ENCODE assay signal across 36 cellular contexts in genomic region chr16:24132797-24133155, GRCh38.
"Had no signal": no experiment of that assay in that cellular context is flagged by ENCODE, and none has a peak within 500 bp of the region (broad histone marks: within the 10 kb centered on the region; RNA-seq: fewer than 3 reads in every experiment).

No MANE protein-coding gene starts in this region.

- H3K4me1 Mint-ChIP-seq: activated B cell treated with CpG ODN at 0.5 μM for 24 hours; activated naive CD4-positive, alpha-beta T cell treated with anti-CD3 and anti-CD28 coated beads, Interleukin-2, amount 10 ng/mL, durations not matched to agents 7 days and 5 days had no signal

- H3K36me3 ChIP-seq: ascending aorta, cardiac muscle cell had no signal

- H3K4me3 ChIP-seq: ascending aorta, cardiac muscle cell had no signal

- H3K4me1 ChIP-seq: ascending aorta had no signal

- H3K27ac Mint-ChIP-seq: activated B cell treated with CpG ODN at 0.5 μM for 24 hours; activated CD4-positive, alpha-beta memory T cell treated with anti-CD3 and anti-CD28 coated beads for 36 hours; activated CD8-positive, alpha-beta T cell treated with anti-CD3 and anti-CD28 coated beads for 36 hours; activated naive CD4-positive, alpha-beta T cell treated with anti-CD3 and anti-CD28 coated beads, Interleukin-2, amount 10 ng/mL, durations not matched to agents 7 days and 5 days; activated naive CD4-positive, alpha-beta T cell treated with anti-CD3 and anti-CD28 coated beads, Interleukin-2, amount 50 U/mL, for 24 hours; activated naive CD8-positive, alpha-beta T cell; activated naive CD8-positive, alpha-beta T cell treated with anti-CD3 and anti-CD28 coated beads, Interleukin-2, amount 10 ng/mL, durations not matched to agents 7 days and 5 days; activated T-cell treated with anti-CD3 and anti-CD28 coated beads, Interleukin-2, amount 50 U/mL, for 72 hours; activated T-helper 1 cell treated with anti-CD3 and anti-CD28 coated beads, Interleukin-12 subunit alpha, Interleukin-12 subunit beta, Interleukin-2, Interleukin-4 antibody, amounts not matched to agents 30 ng/mL and 10 ng/mL and 1 ng/mL, durations not matched to agents 14 hours and 24 hours and 36 hours; brain; T-helper 1 cell treated with Interleukin-12 subunit alpha and Interleukin-12 subunit beta and Interleukin-4 antibody, amounts not matched to agents 30 μg/mL and 1 μg/mL, for 36 hours; T-helper 2 cell treated with Interferon-gamma antibody and Interleukin-4, amounts not matched to agents 5 μg/mL and 100 μg/mL, for 36 hours had no signal

- H3K36me3 Mint-ChIP-seq: brain had no signal

- H3K27me3 ChIP-seq: ascending aorta, cardiac muscle cell had no signal

- H3K9me3 ChIP-seq: ascending aorta had no signal

- H3K4me3 Mint-ChIP-seq: activated B cell treated with CpG ODN at 0.5 μM for 24 hours; activated CD4-positive, alpha-beta memory T cell treated with anti-CD3 and anti-CD28 coated beads for 36 hours; activated CD4-positive, alpha-beta T cell treated with anti-CD3 and anti-CD28 coated beads, Interleukin-2, amount 10 ng/mL, durations not matched to agents 24 days and 14 days; activated CD8-positive, alpha-beta T cell treated with anti-CD3 and anti-CD28 coated beads for 36 hours; activated naive CD4-positive, alpha-beta T cell treated with anti-CD3 and anti-CD28 coated beads, Interleukin-2, amount 10 ng/mL, durations not matched to agents 7 days and 5 days; activated naive CD4-positive, alpha-beta T cell treated with anti-CD3 and anti-CD28 coated beads, Interleukin-2, amount 50 U/mL, for 24 hours; activated naive CD8-positive, alpha-beta T cell; activated naive CD8-positive, alpha-beta T cell treated with anti-CD3 and anti-CD28 coated beads, Interleukin-2, amount 10 ng/mL, durations not matched to agents 7 days and 5 days; activated naive CD8-positive, alpha-beta T cell treated with anti-CD3 and anti-CD28 coated beads, Interleukin-2, amount 50 U/mL, for 24 hours; activated T-cell treated with anti-CD3 and anti-CD28 coated beads, Interleukin-2, amount 50 U/mL, for 4 hours; activated T-cell treated with anti-CD3 and anti-CD28 coated beads, Interleukin-2, amount 50 U/mL, for 72 hours; activated T-helper 1 cell treated with anti-CD3 and anti-CD28 coated beads, Interleukin-12 subunit alpha, Interleukin-12 subunit beta, Interleukin-2, Interleukin-4 antibody, amounts not matched to agents 30 ng/mL and 10 ng/mL and 1 ng/mL, durations not matched to agents 14 hours and 24 hours and 36 hours; activated T-helper 17 cell treated with anti-CD3 and anti-CD28 coated beads, Interleukin-2, amount 50 U/mL, for 72 hours; brain; central memory CD8-positive, alpha-beta T cell; T-helper 1 cell treated with Interleukin-12 subunit alpha and Interleukin-12 subunit beta and Interleukin-4 antibody, amounts not matched to agents 30 μg/mL and 1 μg/mL, for 36 hours; T-helper 2 cell treated with Interferon-gamma antibody and Interleukin-4, amounts not matched to agents 5 μg/mL and 100 μg/mL, for 36 hours had no signal

- H3K9me3 Mint-ChIP-seq: activated B cell treated with CpG ODN at 0.5 μM for 24 hours; activated CD4-positive, alpha-beta memory T cell treated with anti-CD3 and anti-CD28 coated beads for 36 hours; activated CD4-positive, alpha-beta T cell treated with anti-CD3 and anti-CD28 coated beads, Interleukin-2, amount 10 ng/mL, durations not matched to agents 24 days and 14 days; activated CD8-positive, alpha-beta T cell treated with anti-CD3 and anti-CD28 coated beads for 36 hours; activated naive CD4-positive, alpha-beta T cell treated with anti-CD3 and anti-CD28 coated beads, Interleukin-2, amount 10 ng/mL, durations not matched to agents 7 days and 5 days; activated naive CD4-positive, alpha-beta T cell treated with anti-CD3 and anti-CD28 coated beads, Interleukin-2, amount 50 U/mL, for 24 hours; activated naive CD8-positive, alpha-beta T cell treated with anti-CD3 and anti-CD28 coated beads, Interleukin-2, amount 10 ng/mL, durations not matched to agents 7 days and 5 days; activated naive CD8-positive, alpha-beta T cell treated with anti-CD3 and anti-CD28 coated beads, Interleukin-2, amount 50 U/mL, for 24 hours; activated T-cell treated with anti-CD3 and anti-CD28 coated beads, Interleukin-2, amount 50 U/mL, for 4 hours; activated T-cell treated with anti-CD3 and anti-CD28 coated beads, Interleukin-2, amount 50 U/mL, for 72 hours; activated T-helper 1 cell treated with anti-CD3 and anti-CD28 coated beads, Interleukin-12 subunit alpha, Interleukin-12 subunit beta, Interleukin-2, Interleukin-4 antibody, amounts not matched to agents 30 ng/mL and 10 ng/mL and 1 ng/mL, durations not matched to agents 14 hours and 24 hours and 36 hours; activated T-helper 17 cell treated with anti-CD3 and anti-CD28 coated beads, Interleukin-2, amount 50 U/mL, for 72 hours; brain; central memory CD8-positive, alpha-beta T cell; T-helper 1 cell treated with Interleukin-12 subunit alpha and Interleukin-12 subunit beta and Interleukin-4 antibody, amounts not matched to agents 30 μg/mL and 1 μg/mL, for 36 hours; T-helper 2 cell treated with Interferon-gamma antibody and Interleukin-4, amounts not matched to agents 5 μg/mL and 100 μg/mL, for 36 hours had no signal

- H3K27me3 Mint-ChIP-seq: activated B cell treated with CpG ODN at 0.5 μM for 24 hours; activated CD4-positive, alpha-beta memory T cell treated with anti-CD3 and anti-CD28 coated beads for 36 hours; activated CD4-positive, alpha-beta T cell treated with anti-CD3 and anti-CD28 coated beads, Interleukin-2, amount 10 ng/mL, durations not matched to agents 24 days and 14 days; activated CD8-positive, alpha-beta T cell treated with anti-CD3 and anti-CD28 coated beads for 36 hours; activated naive CD4-positive, alpha-beta T cell treated with anti-CD3 and anti-CD28 coated beads, Interleukin-2, amount 10 ng/mL, durations not matched to agents 7 days and 5 days; activated naive CD4-positive, alpha-beta T cell treated with anti-CD3 and anti-CD28 coated beads, Interleukin-2, amount 50 U/mL, for 24 hours; activated naive CD8-positive, alpha-beta T cell; activated naive CD8-positive, alpha-beta T cell treated with anti-CD3 and anti-CD28 coated beads, Interleukin-2, amount 10 ng/mL, durations not matched to agents 7 days and 5 days; activated naive CD8-positive, alpha-beta T cell treated with anti-CD3 and anti-CD28 coated beads, Interleukin-2, amount 50 U/mL, for 24 hours; activated T-helper 17 cell treated with anti-CD3 and anti-CD28 coated beads, Interleukin-2, amount 50 U/mL, for 72 hours; brain; central memory CD8-positive, alpha-beta T cell had no signal

- H3K27ac ChIP-seq: ascending aorta, cardiac muscle cell, VCaP had no signal

- DNase-seq: activated B cell treated with CpG ODN at 0.5 μM for 24 hours; activated CD4-positive, alpha-beta memory T cell treated with anti-CD3 and anti-CD28 coated beads for 36 hours; activated CD4-positive, alpha-beta T cell treated with anti-CD3 and anti-CD28 coated beads for 4 hours; activated CD4-positive, alpha-beta T cell treated with anti-CD3 and anti-CD28 coated beads, Interleukin-2, amount 10 ng/mL, durations not matched to agents 24 days and 14 days; activated CD4-positive, alpha-beta T cell treated with anti-CD3 and anti-CD28 coated beads, Interleukin-2, amount 50 U/mL, for 1 hour; activated CD4-positive, alpha-beta T cell treated with anti-CD3 and anti-CD28 coated beads, Interleukin-2, amount 50 U/mL, for 4 hours; activated CD4-positive, CD25-positive, alpha-beta regulatory T cell treated with anti-CD3 and anti-CD28 coated beads, Interleukin-2, amount 50 U/mL, for 72 hours; activated CD8-positive, alpha-beta memory T cell treated with anti-CD3 and anti-CD28 coated beads, Interleukin-2, amount 50 U/mL, for 4 hours; activated CD8-positive, alpha-beta T cell treated with anti-CD3 and anti-CD28 coated beads for 36 hours; activated effector memory CD4-positive, alpha-beta T cell treated with anti-CD3 and anti-CD28 coated beads, Interleukin-2, amount 50 U/mL, for 16 hours; activated naive CD4-positive, alpha-beta T cell treated with anti-CD3 and anti-CD28 coated beads, Interleukin-2, amount 10 ng/mL, durations not matched to agents 7 days and 5 days; activated naive CD4-positive, alpha-beta T cell treated with Interleukin-2 at 50 U/mL for 16 hours; activated naive CD8-positive, alpha-beta T cell treated with anti-CD3 and anti-CD28 coated beads, Interleukin-2, amount 10 ng/mL, durations not matched to agents 7 days and 5 days; activated naive CD8-positive, alpha-beta T cell treated with anti-CD3 and anti-CD28 coated beads, Interleukin-2, amount 50 U/mL, for 24 hours; activated T-cell treated with anti-CD3 and anti-CD28 coated beads for 4 hours; activated T-cell treated with anti-CD3 and anti-CD28 coated beads, Interleukin-2, amount 50 U/mL, for 1 hour; activated T-cell treated with anti-CD3 and anti-CD28 coated beads, Interleukin-2, amount 50 U/mL, for 4 hours; activated T-cell treated with anti-CD3 and anti-CD28 coated beads, Interleukin-2, amount 50 U/mL, for 72 hours; amygdala; anterior cingulate cortex; caudate nucleus; cerebellar nuclear complex; T-helper 1 cell; T-helper 2 cell; T-helper 9 cell had no signal

- ATAC-seq: activated CD8-positive, alpha-beta T cell treated with anti-CD3 and anti-CD28 coated beads for 36 hours; activated naive CD8-positive, alpha-beta T cell treated with anti-CD3 and anti-CD28 coated beads, Interleukin-2, amount 50 U/mL, for 24 hours; activated T-cell treated with anti-CD3 and anti-CD28 coated beads, Interleukin-2, amount 50 U/mL, for 4 hours; activated T-cell treated with anti-CD3 and anti-CD28 coated beads, Interleukin-2, amount 50 U/mL, for 72 hours had no signal
